8 cellular contexts compared by ENCODE assay signal in genomic region chr4:19408488-19408887, GRCh38.
"Had no signal": no experiment of that assay in that cellular context is flagged by ENCODE, and none has a peak within 500 bp of the region (broad histone marks: within the 10 kb centered on the region; RNA-seq: fewer than 3 reads in every experiment).

No MANE protein-coding gene starts in this region.

- H3K4me2 ChIP-seq: GM23338 had no signal

- H2AFZ ChIP-seq: GM23248 had no signal

- H3K9me3 ChIP-seq: HAP-1 had no signal

- DNase-seq: GM23248, GOT3, H7, H9, HCEC 1CT, HFFc6 had no signal

- H3K9ac ChIP-seq: GM23248 had no signal

- H3K36me3 ChIP-seq: HAP-1 had no signal

- H3K27ac ChIP-seq: GM23248 had no signal

- H3K4me3 ChIP-seq: GM23248, GM23338, HAP-1 had no signal
